ENCODE assay signal across 1 cellular context in genomic region chr17:43755389-43755875, GRCh38.
TF ChIP-seq lines count a peak whose summit lies in the region.

No MANE protein-coding gene starts in this region.

TF ChIP-seq in GM12878, 131 proteins besides CTCF, POLR2A, EP300 and RAD21:
- TF ChIP-seq ZNF274 (IDR thresholded peaks at IDR 0.05; ENCODE audit: insufficient read depth, insufficient read length) (no peak), FOXK2 (IDR thresholded peaks at IDR 0.05) (no peak), HDAC6 (IDR thresholded peaks at IDR 0.05; ENCODE audit: unreplicated experiment) (peak; percentile 65)
TF ChIP-seq in GM12878: peak in this region for 1.
